ENCODE assay signal across 19 cellular contexts in the genomic region with DNA sequence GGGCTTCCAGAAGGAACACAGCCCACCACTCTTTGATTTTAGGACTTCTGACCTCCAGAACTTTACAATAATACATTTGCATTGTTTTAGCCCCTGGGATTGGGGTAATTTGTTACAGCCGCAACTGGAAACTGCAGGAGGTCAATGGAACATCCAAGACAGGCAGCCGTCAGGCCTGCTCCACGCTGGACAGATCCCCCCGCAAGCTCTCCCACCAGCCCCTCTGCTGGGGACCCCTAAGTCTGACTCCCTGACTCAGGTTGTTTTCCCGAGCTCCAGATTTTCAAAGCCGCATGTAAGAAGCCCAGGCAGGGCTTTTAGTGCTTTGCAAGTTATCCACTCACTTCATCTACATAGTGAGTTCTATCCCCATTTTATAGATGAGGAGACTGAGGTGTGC.
"Had no signal": no experiment of that assay in that cellular context is flagged by ENCODE, and none has a peak within 500 bp of the region (broad histone marks: within the 10 kb centered on the region; RNA-seq: fewer than 3 reads in every experiment).

No MANE protein-coding gene starts in this region.

- H3K27ac Mint-ChIP-seq: dendritic cell treated with granulocyte-macrophage colony-stimulating factor and Interleukin-4, amounts not matched to agents 40 ng/mL and 50 ng/mL, for 4 days; immature natural killer cell; mesothelial cell of epicardium; neural progenitor cell; progenitor cell of endocrine pancreas; stimulated activated naive CD8-positive, alpha-beta T cell treated with anti-CD3 and anti-CD28 coated beads, Interleukin-15, Interleukin-2, amounts not matched to agents 100 ng/mL and 50 ng/mL, for 24 hours had no signal

- H3K9ac ChIP-seq: neural progenitor cell had no signal

- H3K4me3 Mint-ChIP-seq: dendritic cell treated with granulocyte-macrophage colony-stimulating factor and Interleukin-4, amounts not matched to agents 40 ng/mL and 50 ng/mL, for 4 days; immature natural killer cell; mesothelial cell of epicardium; natural killer cell treated with Interleukin-12 subunit alpha and Interleukin-12 subunit beta and Interleukin-15 and Interleukin-18, amount 100 ng/mL, for 72 hours; neural progenitor cell; stimulated activated naive CD8-positive, alpha-beta T cell treated with anti-CD3 and anti-CD28 coated beads, Interleukin-15, Interleukin-2, amounts not matched to agents 100 ng/mL and 50 ng/mL, for 24 hours had no signal

- H3K27ac ChIP-seq: foreskin keratinocyte, neural progenitor cell, pancreas, tibial artery, upper lobe of left lung, vagina had no signal

- H3K36me3 ChIP-seq: neural progenitor cell, pancreas, tibial artery, upper lobe of left lung, vagina had no signal

- H3K9me3 Mint-ChIP-seq: dendritic cell treated with granulocyte-macrophage colony-stimulating factor and Interleukin-4, amounts not matched to agents 40 ng/mL and 50 ng/mL, for 4 days; immature natural killer cell; mesothelial cell of epicardium; natural killer cell treated with Interleukin-12 subunit alpha and Interleukin-12 subunit beta and Interleukin-15 and Interleukin-18, amount 100 ng/mL, for 72 hours; neural progenitor cell; stimulated activated naive CD8-positive, alpha-beta T cell treated with anti-CD3 and anti-CD28 coated beads, Interleukin-15, Interleukin-2, amounts not matched to agents 100 ng/mL and 50 ng/mL, for 24 hours had no signal

- H3K36me3 Mint-ChIP-seq: immature natural killer cell; mesothelial cell of epicardium; natural killer cell treated with Interleukin-12 subunit alpha and Interleukin-12 subunit beta and Interleukin-15 and Interleukin-18, amount 100 ng/mL, for 72 hours; neural progenitor cell had no signal

- H3K4me1 Mint-ChIP-seq: immature natural killer cell had no signal

- H3K4me1 ChIP-seq: foreskin keratinocyte, pancreas, tibial artery had no signal

- H3K27me3 ChIP-seq: neural progenitor cell, pancreas, upper lobe of left lung, vagina had no signal

- ATAC-seq: foreskin keratinocyte; left colon; left ventricle myocardium superior; natural killer cell treated with Interleukin-12 subunit alpha and Interleukin-12 subunit beta and Interleukin-15 and Interleukin-18, amount 100 ng/mL, for 72 hours; pancreas; right cardiac atrium had no signal

- H3K9me3 ChIP-seq: pancreas, tibial artery, upper lobe of left lung, vagina had no signal

- H3K4me3 ChIP-seq: neural progenitor cell, pancreas, tibial artery, upper lobe of left lung, vagina had no signal

- DNase-seq: erythroblast; foreskin keratinocyte; immature natural killer cell; left colon; left ventricle myocardium superior; nucleus accumbens; pancreas; right cardiac atrium; small intestine; stimulated activated CD4-positive, alpha-beta T cell treated with anti-CD3 and anti-CD28 coated beads, Interleukin-2, amount 100 ng/mL, for 48 hours; tibial artery; upper lobe of left lung had no signal
